Comparison of ENCODE assay signal across 19 cellular contexts in the genomic region with DNA sequence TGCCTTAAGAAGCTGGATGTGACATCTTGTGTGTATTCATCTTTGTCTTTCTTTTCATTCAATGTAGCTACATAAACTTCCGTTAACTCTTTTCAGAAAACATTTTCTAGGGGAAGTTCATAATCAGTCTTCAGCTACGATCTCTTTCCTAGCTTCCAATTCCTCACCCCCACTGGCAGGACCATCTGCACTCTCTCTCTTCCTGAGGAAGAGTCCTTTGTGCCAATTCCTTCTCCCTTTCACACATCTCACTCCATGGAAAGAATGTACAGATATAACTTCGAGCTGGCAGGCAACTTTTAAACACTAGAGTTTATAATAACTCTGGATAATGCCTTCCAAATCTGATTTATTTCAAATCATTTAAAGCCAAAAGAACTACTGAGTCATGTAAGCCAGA.
A peak's percentile ranks its signal among the peaks of the same experiment; 100 is the strongest.
DNase-seq lines count a peak whose midpoint lies in the region; ATAC-seq lines count a peak whose summit lies in the region.
"Had no signal": no experiment of that assay in that cellular context is flagged by ENCODE, and none has a peak within 500 bp of the region (broad histone marks: within the 10 kb centered on the region; RNA-seq: fewer than 3 reads in every experiment).

No MANE protein-coding gene starts in this region.

- H3K36me3 Mint-ChIP-seq in T-helper 2 cell treated with Interferon-gamma antibody and Interleukin-4, amounts not matched to agents 5 μg/mL and 100 μg/mL, for 36 hours (ENCODE audit: low read depth) = no peaks in the 10 kb centered on the region
- H3K36me3 Mint-ChIP-seq: CD4-positive, CD25-positive, alpha-beta regulatory T cell; CD8-positive, alpha-beta T cell had no signal

- intact Hi-C loops in Right ventricle myocardium superior (cut with DNase I) = no loop called here

- H3K27me3 Mint-ChIP-seq in T-helper 2 cell treated with Interferon-gamma antibody and Interleukin-4, amounts not matched to agents 5 μg/mL and 100 μg/mL, for 36 hours (ENCODE audit: low read depth) = no peaks in the 10 kb centered on the region
- H3K27me3 Mint-ChIP-seq: B cell; CD4-positive, CD25-positive, alpha-beta regulatory T cell had no signal

- H3K27ac Mint-ChIP-seq in T-helper 2 cell treated with Interferon-gamma antibody and Interleukin-4, amounts not matched to agents 5 μg/mL and 100 μg/mL, for 36 hours = no peak overlapping the region
- H3K27ac Mint-ChIP-seq: B cell; CD4-positive, CD25-positive, alpha-beta regulatory T cell; CD8-positive, alpha-beta T cell had no signal

- H3K4me1 Mint-ChIP-seq in T-helper 2 cell treated with Interferon-gamma antibody and Interleukin-4, amounts not matched to agents 5 μg/mL and 100 μg/mL, for 36 hours (ENCODE audit: low read depth) = no peaks in the 10 kb centered on the region
- H3K4me1 Mint-ChIP-seq: B cell; CD4-positive, CD25-positive, alpha-beta regulatory T cell had no signal

- no peak overlapping the region for H3K4me3 Mint-ChIP-seq in T-helper 2 cell treated with Interferon-gamma antibody and Interleukin-4, amounts not matched to agents 5 μg/mL and 100 μg/mL, for 36 hours
- H3K4me3 Mint-ChIP-seq: B cell; CD4-positive, CD25-positive, alpha-beta regulatory T cell; CD8-positive, alpha-beta T cell had no signal

- ATAC-seq in HG03378 (IDR thresholded peaks at IDR 0.05; ENCODE audit: unreplicated experiment) (no peak), Right ventricle myocardium superior (ENCODE audit: poor library complexity) (no peak)
- ATAC-seq: CD8-positive, alpha-beta T cell; GM12878 had no signal

- H3K9me3 Mint-ChIP-seq in T-helper 2 cell treated with Interferon-gamma antibody and Interleukin-4, amounts not matched to agents 5 μg/mL and 100 μg/mL, for 36 hours = peaks cover 19% of the 10 kb centered on the region
- H3K9me3 Mint-ChIP-seq: CD8-positive, alpha-beta T cell had no signal

- DNase-seq in G401 (ENCODE audit: low spot score) (peak; percentile 11), NCI-H446 treated with DMSO at 0.1 percent for 48 hours (lab: John Stamatoyannopoulos, UW) (peak; percentile 79), cerebellum (ENCODE audit: low spot score) (peak; percentile 8), occipital lobe (lab: John Stamatoyannopoulos, UW) (peak; percentile 26), Right ventricle myocardium superior (no peak)
- no peak for DNase-seq in T-helper 2 cell treated with Interferon-gamma antibody and Interleukin-4, amounts not matched to agents 5 μg/mL and 100 μg/mL, for 36 hours (ENCODE audit: low spot score)
- DNase-seq in activated naive CD4-positive, alpha-beta T cell treated with anti-CD3 and anti-CD28 coated beads, Interleukin-2, amount 50 U/mL, for 16 hours = no peak
- DNase-seq: Caco-2; CD4-positive, CD25-positive, alpha-beta regulatory T cell; CD8-positive, alpha-beta T cell; DMS153; DND-41; GDM1; GM23248; H7; HCEC 1CT had no signal

- in situ Hi-C loops in G401 (cut with HindIII; ENCODE audit: low sequenced_read_pairs) = no loop called here

Comparison
In these comparisons a context has a peak if more than half of its experiments do, and no peak if none do; other contexts are left out.
1. DNase-seq: peak in G401 (single experiment), NCI-H446 treated with DMSO at 0.1 percent for 48 hours (single experiment), cerebellum (single experiment) and occipital lobe (single experiment); none in T-helper 2 cell treated with Interferon-gamma antibody and Interleukin-4, amounts not matched to agents 5 μg/mL and 100 μg/mL, for 36 hours (single experiment), activated naive CD4-positive, alpha-beta T cell treated with anti-CD3 and anti-CD28 coated beads, Interleukin-2, amount 50 U/mL, for 16 hours (single experiment) and Right ventricle myocardium superior (single experiment).